ENCODE assay signal across 13 cellular contexts in genomic region chr10:101932182-101932581, GRCh38.
"Had no signal": no experiment of that assay in that cellular context is flagged by ENCODE, and none has a peak within 500 bp of the region (broad histone marks: within the 10 kb centered on the region; RNA-seq: fewer than 3 reads in every experiment).

No MANE protein-coding gene starts in this region.

- ATAC-seq: body of pancreas, foreskin keratinocyte, left cardiac atrium, mucosa of descending colon had no signal

- H3K27ac Mint-ChIP-seq: activated CD4-positive, alpha-beta memory T cell treated with anti-CD3 and anti-CD28 coated beads, Interleukin-2, amount 10 ng/mL, durations not matched to agents 7 days and 5 days; activated naive CD8-positive, alpha-beta T cell treated with anti-CD3 and anti-CD28 coated beads, Interleukin-2, amount 10 ng/mL, durations not matched to agents 7 days and 5 days had no signal

- H3K9me3 Mint-ChIP-seq: activated CD4-positive, alpha-beta memory T cell treated with anti-CD3 and anti-CD28 coated beads, Interleukin-2, amount 10 ng/mL, durations not matched to agents 7 days and 5 days; activated naive CD8-positive, alpha-beta T cell treated with anti-CD3 and anti-CD28 coated beads, Interleukin-2, amount 10 ng/mL, durations not matched to agents 7 days and 5 days; naive B cell had no signal

- H3K4me3 Mint-ChIP-seq: activated CD4-positive, alpha-beta memory T cell treated with anti-CD3 and anti-CD28 coated beads, Interleukin-2, amount 10 ng/mL, durations not matched to agents 7 days and 5 days; activated naive CD8-positive, alpha-beta T cell treated with anti-CD3 and anti-CD28 coated beads, Interleukin-2, amount 10 ng/mL, durations not matched to agents 7 days and 5 days had no signal

- DNase-seq: activated CD4-positive, alpha-beta memory T cell treated with anti-CD3 and anti-CD28 coated beads, Interleukin-2, amount 10 ng/mL, durations not matched to agents 7 days and 5 days; activated CD8-positive, alpha-beta memory T cell treated with anti-CD3 and anti-CD28 coated beads, Interleukin-2, amount 50 U/mL, for 4 hours; activated naive CD8-positive, alpha-beta T cell treated with anti-CD3 and anti-CD28 coated beads, Interleukin-2, amount 10 ng/mL, durations not matched to agents 7 days and 5 days; body of pancreas; caudate nucleus; left cardiac atrium; mesenchymal stem cell; mucosa of descending colon; naive B cell; stomach; T1000; trophoblast cell had no signal
